ENCODE assay signal across 34 cellular contexts in genomic region chr7:49125246-49125645, GRCh38.
"Had no signal": no experiment of that assay in that cellular context is flagged by ENCODE, and none has a peak within 500 bp of the region (broad histone marks: within the 10 kb centered on the region; RNA-seq: fewer than 3 reads in every experiment).

No MANE protein-coding gene starts in this region.

- H3K4me3 Mint-ChIP-seq: activated B cell treated with CpG ODN at 0.5 μM for 24 hours; activated CD8-positive, alpha-beta T cell treated with anti-CD3 and anti-CD28 coated beads for 36 hours; activated naive CD8-positive, alpha-beta T cell; activated T-cell treated with anti-CD3 and anti-CD28 coated beads, Interleukin-2, amount 50 U/mL, for 4 hours; activated T-helper 17 cell treated with anti-CD3 and anti-CD28 coated beads, Interleukin-2, amount 50 U/mL, for 72 hours; central memory CD8-positive, alpha-beta T cell; dendritic cell treated with granulocyte-macrophage colony-stimulating factor and Interleukin-4, amounts not matched to agents 40 ng/mL and 50 ng/mL, for 4 days; effector memory CD8-positive, alpha-beta T cell; T-helper 17 cell; T-helper 2 cell treated with Interferon-gamma antibody and Interleukin-4, amounts not matched to agents 5 μg/mL and 100 μg/mL, for 36 hours had no signal

- ATAC-seq: activated CD4-positive, CD25-positive, alpha-beta regulatory T cell treated with anti-CD3 and anti-CD28 coated beads, Interleukin-2, amount 50 U/mL, for 24 hours; activated CD8-positive, alpha-beta T cell treated with anti-CD3 and anti-CD28 coated beads for 36 hours; activated T-cell treated with anti-CD3 and anti-CD28 coated beads, Interleukin-2, amount 50 U/mL, for 4 hours; activated T-helper 17 cell treated with anti-CD3 and anti-CD28 coated beads, Interleukin-2, amount 50 U/mL, for 72 hours; effector memory CD8-positive, alpha-beta T cell; foreskin keratinocyte; gastrocnemius medialis; heart left ventricle; T-helper 17 cell had no signal

- H3K27me3 Mint-ChIP-seq: activated B cell treated with CpG ODN at 0.5 μM for 24 hours; activated CD8-positive, alpha-beta T cell treated with anti-CD3 and anti-CD28 coated beads for 36 hours; activated naive CD8-positive, alpha-beta T cell; activated T-helper 17 cell treated with anti-CD3 and anti-CD28 coated beads, Interleukin-2, amount 50 U/mL, for 72 hours; central memory CD8-positive, alpha-beta T cell; dendritic cell treated with granulocyte-macrophage colony-stimulating factor and Interleukin-4, amounts not matched to agents 40 ng/mL and 50 ng/mL, for 4 days; effector memory CD8-positive, alpha-beta T cell; T-helper 17 cell had no signal

- H3K4me1 Mint-ChIP-seq: activated B cell treated with CpG ODN at 0.5 μM for 24 hours; activated T-helper 17 cell treated with anti-CD3 and anti-CD28 coated beads, Interleukin-2, amount 50 U/mL, for 72 hours; central memory CD8-positive, alpha-beta T cell; T-helper 17 cell had no signal

- DNase-seq: activated B cell treated with CpG ODN at 0.5 μM for 24 hours; activated CD4-positive, alpha-beta T cell treated with anti-CD3 and anti-CD28 coated beads for 48 hours; activated CD4-positive, alpha-beta T cell treated with anti-CD3 and anti-CD28 coated beads, Interleukin-2, amount 50 U/mL, for 1 hour; activated CD4-positive, alpha-beta T cell treated with anti-CD3 and anti-CD28 coated beads, Interleukin-2, amount 50 U/mL, for 48 hours; activated CD8-positive, alpha-beta memory T cell treated with anti-CD3 and anti-CD28 coated beads for 24 hours; activated CD8-positive, alpha-beta T cell treated with anti-CD3 and anti-CD28 coated beads for 36 hours; activated effector memory CD4-positive, alpha-beta T cell treated with Interleukin-2 at 50 U/mL for 16 hours; activated gamma-delta T cell treated with Interleukin-2 at 50 U/mL for 16 hours; activated naive CD4-positive, alpha-beta T cell treated with anti-CD3 and anti-CD28 coated beads, Interleukin-2, amount 50 U/mL, for 16 hours; activated naive CD4-positive, alpha-beta T cell treated with Interleukin-2 at 50 U/mL for 16 hours; activated T-cell treated with anti-CD3 and anti-CD28 coated beads, Interleukin-2, amount 50 U/mL, for 4 hours; amniotic stem cell; anterior cingulate cortex; brain microvascular endothelial cell; effector CD4-positive, alpha-beta T cell; effector memory CD8-positive, alpha-beta T cell; erythroblast; gastrocnemius medialis; glutamatergic neuron; heart left ventricle; T-helper 17 cell; T1000; WERI-Rb-1 had no signal

- FAIRE-seq: astrocyte, bronchial epithelial cell had no signal

- H3K27ac Mint-ChIP-seq: activated B cell treated with CpG ODN at 0.5 μM for 24 hours; activated CD8-positive, alpha-beta T cell treated with anti-CD3 and anti-CD28 coated beads for 36 hours; activated naive CD8-positive, alpha-beta T cell; activated T-helper 17 cell treated with anti-CD3 and anti-CD28 coated beads, Interleukin-2, amount 50 U/mL, for 72 hours; dendritic cell treated with granulocyte-macrophage colony-stimulating factor and Interleukin-4, amounts not matched to agents 40 ng/mL and 50 ng/mL, for 4 days; effector memory CD8-positive, alpha-beta T cell; T-helper 17 cell; T-helper 2 cell treated with Interferon-gamma antibody and Interleukin-4, amounts not matched to agents 5 μg/mL and 100 μg/mL, for 36 hours had no signal

- H3K36me3 ChIP-seq: brain microvascular endothelial cell, esophagus muscularis mucosa, gastrocnemius medialis, heart left ventricle, WERI-Rb-1 had no signal

- H3K27me3 ChIP-seq: brain microvascular endothelial cell, esophagus muscularis mucosa, foreskin keratinocyte, gastrocnemius medialis, heart left ventricle had no signal

- H3K4me1 ChIP-seq: esophagus muscularis mucosa, foreskin keratinocyte, gastrocnemius medialis, heart left ventricle had no signal

- H3K4me3 ChIP-seq: coronary artery, esophagus muscularis mucosa, gastrocnemius medialis, heart left ventricle had no signal

- H3K9me3 ChIP-seq: esophagus muscularis mucosa, gastrocnemius medialis had no signal

- H3K36me3 Mint-ChIP-seq: activated naive CD8-positive, alpha-beta T cell had no signal

- H3K9me3 Mint-ChIP-seq: activated CD8-positive, alpha-beta T cell treated with anti-CD3 and anti-CD28 coated beads for 36 hours; dendritic cell treated with granulocyte-macrophage colony-stimulating factor and Interleukin-4, amounts not matched to agents 40 ng/mL and 50 ng/mL, for 4 days had no signal

- H3K27ac ChIP-seq: brain microvascular endothelial cell, coronary artery, esophagus muscularis mucosa, foreskin keratinocyte, gastrocnemius medialis, heart left ventricle, WERI-Rb-1 had no signal
